ENCODE assay signal across 1 cellular context in the genomic region with DNA sequence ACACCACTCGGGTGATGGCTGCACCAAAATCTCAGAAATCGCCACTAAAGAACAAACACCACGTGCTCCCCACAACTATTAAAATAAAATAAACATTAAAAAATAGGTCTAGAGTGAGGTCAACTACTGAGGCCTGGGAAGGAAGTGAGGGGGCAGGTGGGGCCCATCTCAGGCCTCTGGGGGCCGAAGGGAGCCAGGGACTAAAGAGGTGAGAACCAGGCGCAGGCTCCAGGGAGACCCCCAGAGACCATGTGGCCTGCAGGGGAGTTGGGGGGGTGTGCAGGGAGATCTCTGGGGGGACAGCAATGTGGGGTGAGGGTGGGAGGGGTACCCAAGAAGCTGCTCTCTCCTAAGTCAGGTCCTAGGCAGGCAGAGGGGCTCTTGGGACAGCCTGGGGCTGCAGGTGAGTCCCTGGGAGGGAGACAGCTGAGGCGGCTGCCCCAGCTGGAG.
TF ChIP-seq lines count a peak whose summit lies in the region.

No MANE protein-coding gene starts in this region.

TF ChIP-seq in HepG2, 621 proteins besides CTCF, POLR2A, EP300 and RAD21 (continued from another document):
- TF ChIP-seq MTF1 (CRISPR knock-in tag; IDR thresholded peaks at IDR 0.05) (no peak), JDP2 (CRISPR knock-in tag; IDR thresholded peaks at IDR 0.05; ENCODE audit: borderline replicate concordance) (no peak), TCF12 (IDR thresholded peaks at IDR 0.05) (no peak), TCF12 (CRISPR knock-in tag; IDR thresholded peaks at IDR 0.05) (no peak), IRX3 (CRISPR knock-in tag; IDR thresholded peaks at IDR 0.05; ENCODE audit: borderline replicate concordance, low read depth) (no peak), ZNF563 (CRISPR knock-in tag; IDR thresholded peaks at IDR 0.05) (0 out of 2 replicates have a peak, but pooled peaks have one; percentile 22), KDM5A (IDR thresholded peaks at IDR 0.05; ENCODE audit: borderline replicate concordance, low read length) (no peak)
- TF ChIP-seq, protein P1, sequence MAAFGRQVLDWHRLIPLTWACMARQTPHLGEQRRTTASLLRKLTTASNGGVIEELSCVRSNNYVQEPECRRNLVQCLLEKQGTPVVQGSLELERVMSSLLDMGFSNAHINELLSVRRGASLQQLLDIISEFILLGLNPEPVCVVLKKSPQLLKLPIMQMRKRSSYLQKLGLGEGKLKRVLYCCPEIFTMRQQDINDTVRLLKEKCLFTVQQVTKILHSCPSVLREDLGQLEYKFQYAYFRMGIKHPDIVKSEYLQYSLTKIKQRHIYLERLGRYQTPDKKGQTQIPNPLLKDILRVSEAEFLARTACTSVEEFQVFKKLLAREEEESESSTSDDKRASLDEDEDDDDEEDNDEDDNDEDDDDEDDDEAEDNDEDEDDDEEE (CRISPR knock-in tag; IDR thresholded peaks at IDR 0.05): 0 out of 2 replicates have a peak, but pooled peaks have one; percentile 15
